In genomic region chr14:60331201-60332045, GRCh38 we compare ENCODE assay signal across 8 cellular contexts.
DNase-seq lines count a peak whose midpoint lies in the region; ATAC-seq and TF ChIP-seq lines count a peak whose summit lies in the region.

No MANE protein-coding gene starts in this region.

- peaks cover 4 to 16% of the 10 kb centered on the region in 2 donors for H3K4me1 ChIP-seq in esophagus (ENCODE audit: control insufficient read depth in 2 of 2, insufficient read depth in 2 of 2, low read length in 1 of 2)

- no peaks in the 10 kb centered on the region for H3K36me3 Mint-ChIP-seq in naive thymus-derived CD8-positive, alpha-beta T cell
- no peaks in the 10 kb centered on the region for H3K36me3 Mint-ChIP-seq in stimulated activated memory B cell treated with anti-CD40 and anti-IgM and Interleukin-4, amounts not matched to agents 10 μg/mL and 1 μg/mL and 100 μg/mL, for 72 hours

- no peaks in the 10 kb centered on the region for H3K9me3 ChIP-seq in esophagus (ENCODE audit: control insufficient read depth in 2 of 2, insufficient read depth in 1 of 2, low read depth in 1 of 2, low read length in 1 of 2)

- TF ChIP-seq CTCF in HL-60 (IDR thresholded peaks at IDR 0.05; ENCODE audit: insufficient read depth, low read length), result peak; percentile 69

- WGBS in esophagus, 2 donors, result 8 to 13% methylated on average over 24 of the region's 24 CpGs

- DNase-seq in Caki2 (ENCODE audit: low read depth) (peak; percentile 68), HL-60 (ENCODE audit: low read depth in 1 of 2, low spot score in 1 of 2) (peak; percentile 29 to 68), NCI-H82 treated with DMSO at 0.1 percent for 48 hours (lab: John Stamatoyannopoulos, UW; ENCODE audit: unreplicated experiment) (peak; percentile 72)
- DNase-seq in activated CD8-positive, alpha-beta memory T cell treated with anti-CD3 and anti-CD28 coated beads, Interleukin-2, amount 50 U/mL, for 1 hour (ENCODE audit: extremely low read depth), result peak; percentile 57
- peak; percentile 52 to 86 (median 75) for DNase-seq in naive thymus-derived CD8-positive, alpha-beta T cell

- peak overlapping the region; percentile 27 for H3K4me3 ChIP-seq in HL-60 (replicated peaks; ENCODE audit: insufficient read depth, low read length)
- peak overlapping the region; percentile 34 to 57 for H3K4me3 ChIP-seq in esophagus (ENCODE audit: low read depth in 1 of 2, low read length in 2 of 2)

- no peaks in the 10 kb centered on the region for H3K36me3 ChIP-seq in esophagus (ENCODE audit: control insufficient read depth in 2 of 2, insufficient read depth in 2 of 2, low read length in 1 of 2)

- in situ Hi-C loops in Caki2 (cut with HindIII; ENCODE audit: low pct_unique_long_range_greater_than_20kb, low sequenced_read_pairs), result no loop called here

- H3K4me3 Mint-ChIP-seq in naive thymus-derived CD8-positive, alpha-beta T cell, result peak overlapping the region; percentile 85 to 100 (median 98)
- peak overlapping the region; percentile 85 for H3K4me3 Mint-ChIP-seq in stimulated activated memory B cell treated with anti-CD40 and anti-IgM and Interleukin-4, amounts not matched to agents 10 μg/mL and 1 μg/mL and 100 μg/mL, for 72 hours

- ATAC-seq in GM19463 (IDR thresholded peaks at IDR 0.05; ENCODE audit: unreplicated experiment), result peak; percentile 70
- ATAC-seq in naive thymus-derived CD8-positive, alpha-beta T cell, result peak; percentile 76 to 78
- ATAC-seq in stimulated activated memory B cell treated with anti-CD40 and anti-IgM and Interleukin-4, amounts not matched to agents 10 μg/mL and 1 μg/mL and 100 μg/mL, for 72 hours, result peak; percentile 83

- H3K27me3 Mint-ChIP-seq in naive thymus-derived CD8-positive, alpha-beta T cell, result peaks cover 17 to 41% (median 27%) of the 10 kb centered on the region in 5 donors
- peaks cover 37% of the 10 kb centered on the region for H3K27me3 Mint-ChIP-seq in stimulated activated memory B cell treated with anti-CD40 and anti-IgM and Interleukin-4, amounts not matched to agents 10 μg/mL and 1 μg/mL and 100 μg/mL, for 72 hours

- peaks cover 12 to 30% (median 21%) of the 10 kb centered on the region in 4 donors for H3K4me1 Mint-ChIP-seq in naive thymus-derived CD8-positive, alpha-beta T cell
- peaks cover 38% of the 10 kb centered on the region for H3K4me1 Mint-ChIP-seq in stimulated activated memory B cell treated with anti-CD40 and anti-IgM and Interleukin-4, amounts not matched to agents 10 μg/mL and 1 μg/mL and 100 μg/mL, for 72 hours

- POLR2A ChIA-PET in naive thymus-derived CD8-positive, alpha-beta T cell (lab: Charles Lee), result interaction anchor here (0.9 to 3.0 kb wide), 4 partner anchors 16 to 166 kb away, joined by 3 to 25 read pairs (median 4); partner anchors contain the start of genes DHRS7 and PPM1A

- H3K27ac Mint-ChIP-seq in naive thymus-derived CD8-positive, alpha-beta T cell, result peak overlapping the region; percentile 84 to 98 (median 95)
- peak overlapping the region; percentile 63 for H3K27ac Mint-ChIP-seq in stimulated activated memory B cell treated with anti-CD40 and anti-IgM and Interleukin-4, amounts not matched to agents 10 μg/mL and 1 μg/mL and 100 μg/mL, for 72 hours

- H3K27me3 ChIP-seq in HL-60 (ENCODE audit: insufficient read depth, poor library complexity, severe bottlenecking), result no peaks in the 10 kb centered on the region
- H3K27me3 ChIP-seq in esophagus (ENCODE audit: control insufficient read depth in 1 of 2, insufficient read depth in 2 of 2, low read length in 2 of 2), result peaks cover 0 to 11% of the 10 kb centered on the region in 2 donors

- peak overlapping the region; percentile 15 for H3K27ac ChIP-seq in HL-60 (replicated peaks)
- no peak overlapping the region for H3K27ac ChIP-seq in esophagus (ENCODE audit: low read depth in 2 of 2, low read length in 1 of 2)

- H3K9me3 Mint-ChIP-seq in naive thymus-derived CD8-positive, alpha-beta T cell, result no peaks in the 10 kb centered on the region
- no peaks in the 10 kb centered on the region for H3K9me3 Mint-ChIP-seq in stimulated activated memory B cell treated with anti-CD40 and anti-IgM and Interleukin-4, amounts not matched to agents 10 μg/mL and 1 μg/mL and 100 μg/mL, for 72 hours
